ENCODE assay signal across 8 cellular contexts in the genomic region with DNA sequence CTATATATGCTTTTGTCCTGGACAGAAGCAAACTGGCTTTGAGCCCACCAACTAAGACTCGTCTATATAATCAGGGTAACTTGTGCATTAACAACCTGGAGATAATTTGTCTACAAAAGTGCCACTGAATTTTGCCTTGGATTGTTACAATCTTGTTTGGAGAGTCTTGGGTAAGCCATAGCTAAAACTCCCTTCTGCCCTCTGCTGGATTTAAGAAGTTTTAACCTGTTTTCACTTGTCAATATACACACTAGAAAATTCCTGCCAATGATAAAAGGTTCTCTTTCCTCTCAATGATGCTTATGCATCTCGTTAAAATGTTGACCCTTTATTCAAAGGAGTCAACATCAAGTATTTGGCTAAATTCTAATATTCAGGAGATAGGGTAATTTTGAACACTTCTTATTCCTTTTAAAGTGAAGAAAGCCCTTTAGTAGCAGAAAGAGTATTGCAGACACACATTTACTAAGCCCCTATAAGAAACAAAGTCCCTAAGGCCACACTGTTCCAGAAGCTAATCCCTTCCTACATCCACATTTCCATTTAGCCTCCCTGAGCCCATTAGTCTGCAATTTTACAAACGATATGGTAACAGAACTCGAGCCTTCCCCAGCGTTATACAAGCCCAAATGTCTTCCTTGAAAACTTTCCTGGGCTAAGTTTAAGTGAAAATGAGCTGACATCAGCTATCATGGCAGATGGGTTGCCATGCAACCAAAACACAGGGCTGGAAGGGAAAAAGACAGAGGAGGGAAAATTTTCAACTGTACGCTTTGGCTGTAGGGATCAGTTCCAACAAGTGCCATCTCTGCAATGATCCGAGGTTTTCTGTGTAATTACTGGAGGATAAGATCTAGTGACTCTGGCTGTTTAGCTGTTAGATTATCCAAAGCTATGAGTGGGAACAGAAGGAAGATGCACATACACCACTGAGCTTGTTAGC.
A peak's percentile ranks its signal among the peaks of the same experiment; 100 is the strongest.
DNase-seq lines count a peak whose midpoint lies in the region; ATAC-seq and TF ChIP-seq lines count a peak whose summit lies in the region.

No MANE protein-coding gene starts in this region.

- H3K9ac ChIP-seq in OCI-LY3 (ENCODE audit: low read length): no peak overlapping the region

- no peak overlapping the region for H3K27ac Mint-ChIP-seq in nephron

- TF ChIP-seq RAD21 in Ishikawa (IDR thresholded peaks at IDR 0.05; ENCODE audit: low read depth): peak; percentile 59

- no peaks in the 10 kb centered on the region for H3K4me1 ChIP-seq in OCI-LY3 (ENCODE audit: low read length)

- H3K4me1 Mint-ChIP-seq in nephron: peaks cover 8% of the 10 kb centered on the region

- H4K20me1 ChIP-seq in OCI-LY3 (ENCODE audit: insufficient read depth, low read length): no peaks in the 10 kb centered on the region

- no peak overlapping the region for H2AFZ ChIP-seq in OCI-LY3 (ENCODE audit: low read depth, low read length)

- no peak for TF ChIP-seq EP300 in Ishikawa (IDR thresholded peaks at IDR 0.05; ENCODE audit: borderline replicate concordance)

- peak; percentile 42 for ATAC-seq in GM18858 (IDR thresholded peaks at IDR 0.05; ENCODE audit: unreplicated experiment)

- no peaks in the 10 kb centered on the region for H3K36me3 ChIP-seq in OCI-LY3 (replicated peaks; ENCODE audit: low read depth, low read length)

- no peaks in the 10 kb centered on the region for H3K27me3 ChIP-seq in OCI-LY3 (ENCODE audit: low read depth, low read length)

- no peak overlapping the region for H3K4me3 Mint-ChIP-seq in nephron

- no peak overlapping the region for H3K27ac ChIP-seq in OCI-LY3 (ENCODE audit: low read length)

- H3K4me2 ChIP-seq in OCI-LY3 (ENCODE audit: low read length): no peak overlapping the region

- no peaks in the 10 kb centered on the region for H3K9me3 Mint-ChIP-seq in nephron

- TF ChIP-seq CTCF in OCI-LY3 (IDR thresholded peaks at IDR 0.05; ENCODE audit: low read depth, low read length) (peak; percentile 70), nephron (IDR thresholded peaks at IDR 0.05; ENCODE audit: unreplicated experiment in 3 of 3) (peak; percentile 56 to 60 (median 58))

- H3K36me3 Mint-ChIP-seq in nephron (ENCODE audit: low read depth): peaks cover 3% of the 10 kb centered on the region

- no peaks in the 10 kb centered on the region for H3K27me3 Mint-ChIP-seq in nephron (ENCODE audit: low read depth)

- DNase-seq in AG08396 (ENCODE audit: low spot score) (peak; percentile 62), epidermal melanocyte (ENCODE audit: insufficient read length, low spot score) (peak; percentile 64), activated gamma-delta T cell (lab: John Stamatoyannopoulos, UW) (no peak), islet precursor cell (no peak)

- no peaks in the 10 kb centered on the region for H3K79me2 ChIP-seq in OCI-LY3 (ENCODE audit: low read length)

- H3K4me3 ChIP-seq in OCI-LY3 (ENCODE audit: low read length): no peak overlapping the region

- no peaks in the 10 kb centered on the region for H3K9me3 ChIP-seq in OCI-LY3 (ENCODE audit: insufficient read depth, low read length)

TF ChIP-seq in Ishikawa, 13 proteins besides CTCF, POLR2A, EP300 and RAD21:
- no peak for TF ChIP-seq ZBTB7A (IDR thresholded peaks at IDR 0.05; ENCODE audit: low read depth)
- no peak for TF ChIP-seq TAF1 (IDR thresholded peaks at IDR 0.05; ENCODE audit: low read depth)
- no peak for TF ChIP-seq CREB1 (IDR thresholded peaks at IDR 0.05; ENCODE audit: low read depth)
- TF ChIP-seq FOXM1 (IDR thresholded peaks at IDR 0.05; ENCODE audit: borderline replicate concordance, low read depth): no peak

Comparison
In these comparisons a context has a peak if more than half of its experiments do, and no peak if none do; other contexts are left out.
1. DNase-seq: peak in AG08396 (single experiment) and epidermal melanocyte (single experiment); none in activated gamma-delta T cell (single experiment) and islet precursor cell (single experiment).